8 cellular contexts compared by ENCODE assay signal in genomic region chr4:77817304-77818076, GRCh38.
DNase-seq lines count a peak whose midpoint lies in the region; FAIRE-seq and TF ChIP-seq lines count a peak whose summit lies in the region.

No MANE protein-coding gene starts in this region.

- peak overlapping the region; percentile 93 for H3K27ac ChIP-seq in cingulate gyrus (ENCODE audit: low read depth, low read length)
- peak overlapping the region; percentile 94 for H3K27ac ChIP-seq in muscle layer of duodenum (ENCODE audit: low read length)

- DNase-seq in NB4 (ENCODE audit: low read depth) (no peak), urothelium cell line (ENCODE audit: low spot score) (no peak), NCI-H2196 treated with DMSO at 0.1 percent for 48 hours (lab: John Stamatoyannopoulos, UW; ENCODE audit: unreplicated experiment) (no peak), NOMO-1 treated with DMSO at 0.1 percent for 48 hours (lab: John Stamatoyannopoulos, UW; ENCODE audit: unreplicated experiment) (no peak), NCI-H82 treated with DMSO at 0.1 percent for 48 hours (lab: John Stamatoyannopoulos, UW; ENCODE audit: unreplicated experiment) (no peak)

- peaks cover 14 to 33% of the 10 kb centered on the region in 2 donors for H3K4me1 ChIP-seq in muscle layer of duodenum (ENCODE audit: control insufficient read depth in 1 of 2, insufficient read depth in 2 of 2, low read length in 2 of 2)

- H3K27me3 ChIP-seq in muscle layer of duodenum (ENCODE audit: low read depth, low read length): no peaks in the 10 kb centered on the region

- no peak for FAIRE-seq in urothelium cell line (lab: Jason Lieb, UNC)

- H3K4me3 ChIP-seq in GM08714 (ENCODE audit: low read length) (peak overlapping the region; percentile 78), NB4 (ENCODE audit: low read depth, low read length) (peak overlapping the region; percentile 79), muscle layer of duodenum (ENCODE audit: low read depth in 1 of 2, low read length in 2 of 2) (peak overlapping the region; percentile 78 to 83)

- no peaks in the 10 kb centered on the region for H3K9me3 ChIP-seq in muscle layer of duodenum (ENCODE audit: control insufficient read depth in 1 of 2, low read length in 2 of 2)

- TF ChIP-seq CTCF in NB4 (IDR thresholded peaks at IDR 0.05; ENCODE audit: low read depth, low read length): no peak

- H3K36me3 ChIP-seq in muscle layer of duodenum (ENCODE audit: control insufficient read depth in 1 of 2, insufficient read depth in 2 of 2, low read length in 2 of 2): no peaks in the 10 kb centered on the region

- TF ChIP-seq POLR2A in NB4 (IDR thresholded peaks at IDR 0.05; ENCODE audit: extremely low read depth, insufficient read length): no peak
